8 cellular contexts compared by ENCODE assay signal in genomic region chr1:93846929-93847810, GRCh38. TPM values are rescaled to one million over a fixed set of nuclear protein-coding genes. Genes with fewer than 3 reads are reported as not detected.
A peak's percentile ranks its signal among the peaks of the same experiment; 100 is the strongest.
DNase-seq lines count a peak whose midpoint lies in the region; ATAC-seq and TF ChIP-seq lines count a peak whose summit lies in the region.

No MANE protein-coding gene starts in this region.

- peak overlapping the region; percentile 72 for H3K4ac ChIP-seq in trophoblast cell (ENCODE audit: low read depth, low read length)

- peaks cover 37% of the 10 kb centered on the region for H3K4me1 Mint-ChIP-seq in activated naive CD8-positive, alpha-beta T cell treated with anti-CD3 and anti-CD28 coated beads, Interleukin-2, amount 50 U/mL, for 24 hours

- H3K27ac Mint-ChIP-seq in activated naive CD8-positive, alpha-beta T cell treated with anti-CD3 and anti-CD28 coated beads, Interleukin-2, amount 50 U/mL, for 24 hours = peak overlapping the region; percentile 92

- H3F3A ChIP-seq in SU-DHL-6 (ENCODE audit: insufficient read depth) = no peaks in the 10 kb centered on the region

- H3K79me1 ChIP-seq in trophoblast cell (ENCODE audit: low read length) = peaks cover 16% of the 10 kb centered on the region

- ATAC-seq in HG02763 (IDR thresholded peaks at IDR 0.05; ENCODE audit: unreplicated experiment) (peak; percentile 63), heart left ventricle (peak; percentile 82 to 90 (median 84))
- peak; percentile 77 for ATAC-seq in activated naive CD8-positive, alpha-beta T cell treated with anti-CD3 and anti-CD28 coated beads, Interleukin-2, amount 50 U/mL, for 24 hours

- TF ChIP-seq CTCF in GM12874 (IDR thresholded peaks at IDR 0.05; ENCODE audit: insufficient read depth, low read depth, low read length) (peak; percentile 28; the same call in 1 of the 2 replicates), SU-DHL-6 (IDR thresholded peaks at IDR 0.05; ENCODE audit: insufficient read depth, low read length, poor library complexity, severe bottlenecking) (no peak), heart left ventricle (IDR thresholded peaks at IDR 0.05) (peak in 4 of 12 donors; percentile 10 to 30 (median 26)), transverse colon (IDR thresholded peaks at IDR 0.05) (peak in 1 of 5 experiments; percentile 1)

- H3K9ac ChIP-seq in SU-DHL-6 (ENCODE audit: low read length) (peak overlapping the region; percentile 75), trophoblast cell (ENCODE audit: low read length) (peak overlapping the region; percentile 89)

- H3K4me2 ChIP-seq in SU-DHL-6 (ENCODE audit: low read depth, low read length, poor library complexity, severe bottlenecking) = peak overlapping the region; percentile 96
- H3K4me2 ChIP-seq in trophoblast cell (ENCODE audit: low read length) = peak overlapping the region; percentile 90

- H4K91ac ChIP-seq in trophoblast cell (ENCODE audit: low read depth, low read length) = peak overlapping the region; percentile 88

- H3K9me3 Mint-ChIP-seq in activated naive CD8-positive, alpha-beta T cell treated with anti-CD3 and anti-CD28 coated beads, Interleukin-2, amount 50 U/mL, for 24 hours = no peaks in the 10 kb centered on the region

- H3K4me3 Mint-ChIP-seq in activated naive CD8-positive, alpha-beta T cell treated with anti-CD3 and anti-CD28 coated beads, Interleukin-2, amount 50 U/mL, for 24 hours = peak overlapping the region; percentile 85

- no peaks in the 10 kb centered on the region for H3K9me3 ChIP-seq in SU-DHL-6 (ENCODE audit: insufficient read depth, low read length)
- peaks cover 0 to 4% (median 0%) of the 10 kb centered on the region in 12 donors for H3K9me3 ChIP-seq in heart left ventricle
- peaks cover 8% of the 10 kb centered on the region for H3K9me3 ChIP-seq in trophoblast cell (ENCODE audit: insufficient read depth, low read depth, low read length)
- no peaks in the 10 kb centered on the region for H3K9me3 ChIP-seq in transverse colon

- in situ Hi-C loops in transverse colon (cut with MboI; ENCODE audit: low pct_ligation_motif_present in 1 of 4, low pct_unique_long_range_greater_than_20kb in 1 of 4, low sequenced_read_pairs in 3 of 4) = loop anchor here in 2 of 4 donors (25.0 kb wide), 2 partner anchors 410 to 535 kb away; partner anchors contain the start of gene FNBP1L (in 1 of the 2)

- H3K14ac ChIP-seq in trophoblast cell (ENCODE audit: low read length) = peak overlapping the region; percentile 97

- H3K4me1 ChIP-seq in heart left ventricle (peaks cover 0 to 34% (median 22%) of the 10 kb centered on the region in 12 donors), trophoblast cell (ENCODE audit: control insufficient read depth in 1 of 2, insufficient read depth in 2 of 2, low read length in 2 of 2) (peaks cover 0 to 5% of the 10 kb centered on the region in 2 experiments), transverse colon (peaks cover 11 to 30% (median 20%) of the 10 kb centered on the region in 4 donors)

- 0 to 1% (median 0%) methylated on average over 57 to 92 of the region's 99 CpGs for WGBS in heart left ventricle, 4 donors
- WGBS in trophoblast cell (ENCODE audit: extremely low coverage, insufficient coverage, insufficient read length) = no CpG with 5 or more reads among the region's 99 CpGs
- 1 to 7% methylated on average over 3 to 77 of the region's 99 CpGs for WGBS in transverse colon (ENCODE audit: low coverage in 1 of 2), 2 donors

- no peak overlapping the region for H3K23ac ChIP-seq in trophoblast cell (ENCODE audit: low read length)

- H4K8ac ChIP-seq in trophoblast cell (ENCODE audit: low read depth, low read length) = peak overlapping the region; percentile 91

- H3K27me3 ChIP-seq in SU-DHL-6 (ENCODE audit: low read length) (no peaks in the 10 kb centered on the region), heart left ventricle (no peaks in the 10 kb centered on the region), trophoblast cell (ENCODE audit: insufficient read depth, low read length) (no peaks in the 10 kb centered on the region), transverse colon (no peaks in the 10 kb centered on the region)

- TF ChIP-seq EP300 in transverse colon (IDR thresholded peaks at IDR 0.05; ENCODE audit: low read depth) = no peak

- no peaks in the 10 kb centered on the region for H4K20me1 ChIP-seq in SU-DHL-6 (ENCODE audit: low read depth, low read length)

- peak overlapping the region; percentile 92 for H2BK5ac ChIP-seq in trophoblast cell (ENCODE audit: low read depth, low read length, poor library complexity)

- peak overlapping the region; percentile 99 for H2AFZ ChIP-seq in SU-DHL-6 (ENCODE audit: low read depth, low read length, severe bottlenecking)
- H2AFZ ChIP-seq in trophoblast cell (ENCODE audit: insufficient read depth, low read length, poor library complexity) = peak overlapping the region; percentile 95

- peak overlapping the region; percentile 94 for H2BK120ac ChIP-seq in trophoblast cell (ENCODE audit: insufficient read depth, low read length, poor library complexity)

- TF ChIP-seq POLR2A in heart left ventricle (IDR thresholded peaks at IDR 0.05) = peak in 1 of 2 donors; percentile 40
- peak; percentile 29 for TF ChIP-seq POLR2A in transverse colon (IDR thresholded peaks at IDR 0.05)

- H2BK12ac ChIP-seq in trophoblast cell (ENCODE audit: low read length) = no peak overlapping the region

- no peaks in the 10 kb centered on the region for H3K9me2 ChIP-seq in SU-DHL-6 (replicated peaks; ENCODE audit: insufficient read depth, low read length)

- H3K4me3 ChIP-seq in SU-DHL-6 (ENCODE audit: insufficient read depth, low read length, poor library complexity, severe bottlenecking) (peak overlapping the region; percentile 66), heart left ventricle (peak overlapping the region; percentile 79 to 93 (median 86)), trophoblast cell (ENCODE audit: low read depth, low read length) (peak overlapping the region; percentile 85), transverse colon (peak overlapping the region; percentile 54 to 89 (median 80))

- no peak overlapping the region for H2AK5ac ChIP-seq in trophoblast cell (ENCODE audit: low read length)

- H4K12ac ChIP-seq in trophoblast cell (ENCODE audit: low read depth, low read length) = peak overlapping the region; percentile 96

- H3K18ac ChIP-seq in trophoblast cell (ENCODE audit: low read length) = peak overlapping the region; percentile 98

- H3K36me3 Mint-ChIP-seq in activated naive CD8-positive, alpha-beta T cell treated with anti-CD3 and anti-CD28 coated beads, Interleukin-2, amount 50 U/mL, for 24 hours (ENCODE audit: low read depth) = no peaks in the 10 kb centered on the region

- H3K27ac ChIP-seq in SU-DHL-6 (ENCODE audit: low read depth, low read length) = peak overlapping the region; percentile 81
- peak overlapping the region; percentile 87 to 99 (median 98) for H3K27ac ChIP-seq in heart left ventricle
- peak overlapping the region; percentile 89 for H3K27ac ChIP-seq in trophoblast cell (ENCODE audit: low read depth, low read length)
- peak overlapping the region; percentile 94 to 100 (median 98) for H3K27ac ChIP-seq in transverse colon

- intact Hi-C loops in heart left ventricle (cut with DNase I) = loop anchor here (2.0 to 10.0 kb wide), 14 partner anchors 60 to 545 kb away; partner anchors contain the start of genes DR1 (in 2 of the 10), FNBP1L (in 1 of the 10) and GCLM (in 1 of the 10)
- intact Hi-C loops in transverse colon (cut with DNase I; ENCODE audit: low total_unique reads) = loop anchor here (10.0 kb wide), 2 partner anchors 222 to 402 kb away; partner anchors contain the start of gene FNBP1L

- peak; percentile 83 for DNase-seq in NCI-H128 (lab: John Stamatoyannopoulos, UW; ENCODE audit: unreplicated experiment)
- DNase-seq in activated naive CD8-positive, alpha-beta T cell treated with anti-CD3 and anti-CD28 coated beads, Interleukin-2, amount 50 U/mL, for 24 hours = peak; percentile 87
- peak; percentile 85 to 92 (median 91) for DNase-seq in heart left ventricle
- DNase-seq in trophoblast cell = peak; percentile 93 to 95
- peak; percentile 92 for DNase-seq in transverse colon

- no peaks in the 10 kb centered on the region for H3K36me3 ChIP-seq in SU-DHL-6 (ENCODE audit: low read length)
- H3K36me3 ChIP-seq in heart left ventricle = no peaks in the 10 kb centered on the region
- H3K36me3 ChIP-seq in trophoblast cell (ENCODE audit: control insufficient read depth in 1 of 2, insufficient read depth in 2 of 2, low read length in 2 of 2) = no peaks in the 10 kb centered on the region
- no peaks in the 10 kb centered on the region for H3K36me3 ChIP-seq in transverse colon

- no peaks in the 10 kb centered on the region for H3K79me2 ChIP-seq in SU-DHL-6 (ENCODE audit: insufficient read depth, low read length)
- peaks cover 11% of the 10 kb centered on the region for H3K79me2 ChIP-seq in trophoblast cell (ENCODE audit: control insufficient read depth, insufficient read depth, low read length, poor library complexity)

- peaks cover 4% of the 10 kb centered on the region for H3K27me3 Mint-ChIP-seq in activated naive CD8-positive, alpha-beta T cell treated with anti-CD3 and anti-CD28 coated beads, Interleukin-2, amount 50 U/mL, for 24 hours

RNA-seq across cellular contexts. Expression of gene DNTTIP2, which starts 31.8 kb away (rescaled TPM):
- total RNA-seq in heart left ventricle (10 to 100 TPM; 17.7 to 47.6 (median 38.8) TPM), transverse colon (10 to 100 TPM in 3 of 4 donors, 1 to 10 TPM in 1; 3.0 to 37.6 (median 24.2) TPM)
- 10 to 100 TPM; 47.7 to 55.8 TPM for polyA plus RNA-seq in heart left ventricle
- polyA plus RNA-seq in trophoblast cell (2013) = 93.8 and 103 TPM in 2 replicates

Comparison
In these comparisons a context has a peak if more than half of its experiments do, and no peak if none do; other contexts are left out.
1. Peak in every context shown above with its lines: DNase-seq, ATAC-seq, H3K4me3 ChIP-seq and H3K27ac ChIP-seq.